7 cellular contexts compared by ENCODE assay signal in the genomic region with DNA sequence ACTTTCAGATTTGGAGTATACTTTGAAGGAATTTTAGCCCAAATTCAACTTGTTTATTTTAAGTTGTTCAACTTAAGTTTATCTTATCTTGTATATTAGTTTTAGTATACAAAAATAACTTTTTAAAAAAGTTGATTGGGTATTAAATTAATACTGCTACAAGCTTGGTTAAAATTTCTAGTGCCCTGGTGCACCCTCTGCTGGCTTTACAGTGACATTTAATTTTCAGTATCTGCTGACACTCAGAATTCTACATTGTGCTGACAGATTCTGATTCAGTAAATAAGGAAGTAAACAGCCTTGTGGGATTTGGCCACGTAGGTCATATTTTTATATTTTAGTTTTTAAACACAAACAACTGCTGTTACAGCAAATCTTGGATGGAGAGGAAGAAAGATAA. TPM values are rescaled to one million over a fixed set of nuclear protein-coding genes. Genes with fewer than 3 reads are reported as not detected.
DNase-seq lines count a peak whose midpoint lies in the region; ATAC-seq, FAIRE-seq and TF ChIP-seq lines count a peak whose summit lies in the region.

No MANE protein-coding gene starts in this region.

- ATAC-seq in activated T-helper 17 cell treated with anti-CD3 and anti-CD28 coated beads, Interleukin-2, amount 50 U/mL, for 72 hours (replicated peaks) = no peak
- ATAC-seq in GM21360 (IDR thresholded peaks at IDR 0.05; ENCODE audit: unreplicated experiment) = no peak
- ATAC-seq in HG03135 (IDR thresholded peaks at IDR 0.05; ENCODE audit: unreplicated experiment) = no peak

- H3K4me3 ChIP-seq in kidney (ENCODE audit: low read length in 2 of 2) = peak overlapping the region in 1 of 2 donors; percentile 39

- H3K27ac Mint-ChIP-seq in activated T-helper 17 cell treated with anti-CD3 and anti-CD28 coated beads, Interleukin-2, amount 50 U/mL, for 72 hours = peak overlapping the region; percentile 56

- H3K9me3 ChIP-seq in kidney (ENCODE audit: control insufficient read depth in 1 of 2, low read length in 2 of 2) = no peaks in the 10 kb centered on the region

- peak; percentile 99 for FAIRE-seq in kidney (lab: Jason Lieb, UNC)

- peak overlapping the region; percentile 71 for H3K4me3 Mint-ChIP-seq in activated T-helper 17 cell treated with anti-CD3 and anti-CD28 coated beads, Interleukin-2, amount 50 U/mL, for 72 hours

- H3K9ac ChIP-seq in kidney (ENCODE audit: low read length in 2 of 2) = no peak overlapping the region

- no peaks in the 10 kb centered on the region for H3K27me3 Mint-ChIP-seq in activated T-helper 17 cell treated with anti-CD3 and anti-CD28 coated beads, Interleukin-2, amount 50 U/mL, for 72 hours

- intact Hi-C loops in kidney (cut with DNase I) = no loop called here

- peaks cover 8% of the 10 kb centered on the region for H3K4me1 Mint-ChIP-seq in activated T-helper 17 cell treated with anti-CD3 and anti-CD28 coated beads, Interleukin-2, amount 50 U/mL, for 72 hours

- no peaks in the 10 kb centered on the region for H3K36me3 ChIP-seq in kidney (ENCODE audit: control insufficient read depth in 1 of 2, insufficient read depth in 2 of 2, low read length in 2 of 2)

- H3K36me3 Mint-ChIP-seq in activated T-helper 17 cell treated with anti-CD3 and anti-CD28 coated beads, Interleukin-2, amount 50 U/mL, for 72 hours (ENCODE audit: low read depth) = no peaks in the 10 kb centered on the region

- DNase-seq in DMS53 treated with DMSO at 0.1 percent for 48 hours (lab: John Stamatoyannopoulos, UW; ENCODE audit: unreplicated experiment) = peak; percentile 62
- peak; percentile 36 to 40 for DNase-seq in Kasumi-1 (lab: John Stamatoyannopoulos, UW)
- no peak for DNase-seq in kidney
- DNase-seq in activated CD8-positive, alpha-beta memory T cell treated with anti-CD3 and anti-CD28 coated beads, Interleukin-2, amount 50 U/mL, for 4 hours = no peak

- no peak for TF ChIP-seq CTCF in kidney (IDR thresholded peaks at IDR 0.05; ENCODE audit: borderline replicate concordance, extremely low read depth, insufficient read depth)

- H3K9me3 Mint-ChIP-seq in activated T-helper 17 cell treated with anti-CD3 and anti-CD28 coated beads, Interleukin-2, amount 50 U/mL, for 72 hours = no peaks in the 10 kb centered on the region

- H3K4me1 ChIP-seq in kidney (ENCODE audit: control insufficient read depth in 1 of 2, insufficient read depth in 1 of 2, low read depth in 1 of 2, low read length in 2 of 2) = peaks cover 0 to 8% of the 10 kb centered on the region in 2 donors

- H3K27ac ChIP-seq in kidney (ENCODE audit: low read depth in 2 of 2, low read length in 2 of 2) = no peak overlapping the region

RNA-seq across cellular contexts. Expression of a gene that starts 2.9 kb away (rescaled TPM):
- 1 to 10 TPM; 2.2 to 6.5 TPM for total RNA-seq in activated T-helper 17 cell treated with anti-CD3 and anti-CD28 coated beads, Interleukin-2, amount 50 U/mL, for 72 hours
- total RNA-seq in kidney = 4.2 TPM
- 2.9 TPM for polyA plus RNA-seq in kidney (ENCODE audit: insufficient read depth, low read depth, low replicate concordance)

Comparison
In these comparisons a context has a peak if more than half of its experiments do, and no peak if none do; other contexts are left out.
1. DNase-seq: peak in DMS53 treated with DMSO at 0.1 percent for 48 hours (single experiment) and Kasumi-1 (2 of 2); none in kidney (single experiment) and activated CD8-positive, alpha-beta memory T cell treated with anti-CD3 and anti-CD28 coated beads, Interleukin-2, amount 50 U/mL, for 4 hours (single experiment).